12 cellular contexts compared by ENCODE assay signal in genomic region chr4:26803462-26803861, GRCh38. TPM values are rescaled to one million over a fixed set of nuclear protein-coding genes. Genes with fewer than 3 reads are reported as not detected.
DNase-seq lines count a peak whose midpoint lies in the region; TF ChIP-seq lines count a peak whose summit lies in the region.
"Had no signal": no experiment of that assay in that cellular context is flagged by ENCODE, and none has a peak within 500 bp of the region (broad histone marks: within the 10 kb centered on the region; RNA-seq: fewer than 3 reads in every experiment).

No MANE protein-coding gene starts in this region.

- peaks cover 0 to 3% (median 0%) of the 10 kb centered on the region in 6 donors for H3K9me3 Mint-ChIP-seq in immature natural killer cell
- peaks cover 3% of the 10 kb centered on the region for H3K9me3 Mint-ChIP-seq in activated T-cell treated with anti-CD3 and anti-CD28 coated beads, Interleukin-2, amount 50 U/mL, for 24 hours

- WGBS in prostate gland: 19% methylated on average over 6 of the region's 6 CpGs

- H3K27ac ChIP-seq in prostate gland: peak overlapping the region; percentile 27
- H3K27ac ChIP-seq in tibial artery: no peak overlapping the region
- H3K27ac ChIP-seq: tibial nerve had no signal

- H3K9me3 ChIP-seq in prostate gland (no peaks in the 10 kb centered on the region), tibial artery (no peaks in the 10 kb centered on the region)
- H3K9me3 ChIP-seq: Caco-2 had no signal

- H3K36me3 ChIP-seq in prostate gland (no peaks in the 10 kb centered on the region), tibial artery (no peaks in the 10 kb centered on the region)
- H3K36me3 ChIP-seq: tibial nerve had no signal

- DNase-seq in H4 (ENCODE audit: low spot score) (peak; percentile 77), NCI-H524 treated with DMSO at 0.1 percent for 48 hours (lab: John Stamatoyannopoulos, UW) (peak; percentile 91), epidermal melanocyte (ENCODE audit: insufficient read length, low spot score) (peak; percentile 46), prostate gland (ENCODE audit: low spot score) (peak; percentile 24), DMS153 treated with DMSO at 0.1 percent for 48 hours (lab: John Stamatoyannopoulos, UW; ENCODE audit: unreplicated experiment) (no peak), immature natural killer cell (no peak), tibial artery (no peak)
- DNase-seq in activated T-cell treated with anti-CD3 and anti-CD28 coated beads, Interleukin-2, amount 50 U/mL, for 24 hours: no peak
- DNase-seq: activated naive CD4-positive, alpha-beta T cell treated with Interleukin-2 at 50 U/mL for 16 hours; Caco-2; dermis blood vessel endothelial cell had no signal

- H3K4me3 ChIP-seq in prostate gland (no peak overlapping the region), tibial artery (no peak overlapping the region)
- H3K4me3 ChIP-seq: tibial nerve had no signal

- H3K36me3 Mint-ChIP-seq in immature natural killer cell: peaks cover 0 to 9% (median 7%) of the 10 kb centered on the region in 3 donors
- no peaks in the 10 kb centered on the region for H3K36me3 Mint-ChIP-seq in activated T-cell treated with anti-CD3 and anti-CD28 coated beads, Interleukin-2, amount 50 U/mL, for 24 hours (ENCODE audit: low read depth)

- peaks cover 0 to 4% (median 2%) of the 10 kb centered on the region in 3 donors for H3K27me3 Mint-ChIP-seq in immature natural killer cell (ENCODE audit: low read depth in 3 of 3)
- no peaks in the 10 kb centered on the region for H3K27me3 Mint-ChIP-seq in activated T-cell treated with anti-CD3 and anti-CD28 coated beads, Interleukin-2, amount 50 U/mL, for 24 hours

- intact Hi-C loops in prostate gland (cut with DNase I) (no loop called here), tibial artery (cut with DNase I; ENCODE audit: low total_unique reads) (no loop called here)

- no peak for TF ChIP-seq CTCF in prostate gland (IDR thresholded peaks at IDR 0.05)
- no peak for TF ChIP-seq CTCF in tibial artery (IDR thresholded peaks at IDR 0.05)

- no peaks in the 10 kb centered on the region for H3K27me3 ChIP-seq in prostate gland (replicated peaks; ENCODE audit: insufficient read depth)
- no peaks in the 10 kb centered on the region for H3K27me3 ChIP-seq in tibial artery
- H3K27me3 ChIP-seq: tibial nerve had no signal

- no peak overlapping the region for H3K4me3 Mint-ChIP-seq in immature natural killer cell
- H3K4me3 Mint-ChIP-seq in activated T-cell treated with anti-CD3 and anti-CD28 coated beads, Interleukin-2, amount 50 U/mL, for 24 hours: no peak overlapping the region

- no peaks in the 10 kb centered on the region for H3K4me1 Mint-ChIP-seq in immature natural killer cell
- no peaks in the 10 kb centered on the region for H3K4me1 Mint-ChIP-seq in activated T-cell treated with anti-CD3 and anti-CD28 coated beads, Interleukin-2, amount 50 U/mL, for 24 hours (ENCODE audit: low read depth)

- no peak for TF ChIP-seq POLR2A in prostate gland (IDR thresholded peaks at IDR 0.05)

- H3K4me1 ChIP-seq in prostate gland (replicated peaks) (no peaks in the 10 kb centered on the region), tibial artery (no peaks in the 10 kb centered on the region)
- H3K4me1 ChIP-seq: Caco-2, tibial nerve had no signal

- H3K27ac Mint-ChIP-seq in immature natural killer cell: peak overlapping the region in 2 of 6 donors; percentile 4 to 11
- no peak overlapping the region for H3K27ac Mint-ChIP-seq in activated T-cell treated with anti-CD3 and anti-CD28 coated beads, Interleukin-2, amount 50 U/mL, for 24 hours

RNA-seq across cellular contexts. Expression of gene STIM2, which starts 57.2 kb away (rescaled TPM):
- 34.2 and 44.4 TPM in 2 replicates for total RNA-seq in H4 (2014; rRNA removed; shearing (Covaris generic))
- total RNA-seq in prostate gland: 10 to 100 TPM; 34.4 to 44.2 TPM
- 10 to 100 TPM; 19.1 to 38.1 (median 24.6) TPM for polyA plus RNA-seq in immature natural killer cell

Comparison
In these comparisons a context has a peak if more than half of its experiments do, and no peak if none do; other contexts are left out.
1. DNase-seq: peak in H4 (single experiment), NCI-H524 treated with DMSO at 0.1 percent for 48 hours (single experiment), epidermal melanocyte (single experiment) and prostate gland (single experiment); none in DMS153 treated with DMSO at 0.1 percent for 48 hours (single experiment), immature natural killer cell (0 of 3), activated T-cell treated with anti-CD3 and anti-CD28 coated beads, Interleukin-2, amount 50 U/mL, for 24 hours (single experiment) and tibial artery (0 of 2).
2. H3K27ac ChIP-seq: peak in prostate gland (2 of 2); none in tibial artery (0 of 2).